Comparison of ENCODE assay signal across 11 cellular contexts in genomic region chr1:154453577-154454352, GRCh38. TPM values are rescaled to one million over a fixed set of nuclear protein-coding genes. Genes with fewer than 3 reads are reported as not detected.
A peak's percentile ranks its signal among the peaks of the same experiment; 100 is the strongest.
DNase-seq lines count a peak whose midpoint lies in the region; ATAC-seq and TF ChIP-seq lines count a peak whose summit lies in the region.
"Had no signal": no experiment of that assay in that cellular context is flagged by ENCODE, and none has a peak within 500 bp of the region (broad histone marks: within the 10 kb centered on the region; RNA-seq: fewer than 3 reads in every experiment).

No MANE protein-coding gene starts in this region.

- ATAC-seq in Right ventricle myocardium superior (ENCODE audit: poor library complexity), result peak; percentile 81
- ATAC-seq in heart right ventricle, result peak; percentile 53 to 84 (median 76)
- peak; percentile 79 for ATAC-seq in aorta (ENCODE audit: low FRiP score)
- no peak for ATAC-seq in HG03571 (IDR thresholded peaks at IDR 0.05; ENCODE audit: unreplicated experiment)

- peaks cover 16% of the 10 kb centered on the region for H3K4me1 ChIP-seq in adipocyte (ENCODE audit: control insufficient read depth, insufficient read depth, low read length)
- H3K4me1 ChIP-seq in heart right ventricle, result peaks cover 3 to 49% (median 11%) of the 10 kb centered on the region in 9 donors
- H3K4me1 ChIP-seq in aorta (ENCODE audit: control insufficient read depth in 1 of 2, insufficient read depth in 2 of 2, low read length in 2 of 2), result peaks cover 0 to 2% of the 10 kb centered on the region in 2 donors
- H3K4me1 ChIP-seq in stomach, result peaks cover 0 to 17% (median 8%) of the 10 kb centered on the region in 4 donors
- H3K4me1 ChIP-seq: prostate gland had no signal

- intact Hi-C loops in Right ventricle myocardium superior (cut with DNase I) (no loop called here), cardiac septum (cut with DNase I) (no loop called here), heart right ventricle (cut with DNase I) (loop anchor here in 2 of 10 donors (10.0 kb wide), 2 partner anchors 99 to 431 kb away; no protein-coding TSS in a partner anchor), aorta (cut with DNase I) (no loop called here), stomach (cut with DNase I; ENCODE audit: low total_unique reads) (no loop called here)

- H3K36me3 ChIP-seq in adipocyte (ENCODE audit: control insufficient read depth, insufficient read depth, low read length, severe bottlenecking) (peaks cover 36% of the 10 kb centered on the region), heart right ventricle (peaks cover 0 to 75% (median 5%) of the 10 kb centered on the region in 9 donors), aorta (ENCODE audit: control insufficient read depth in 1 of 2, insufficient read depth in 2 of 2, low read length in 1 of 2) (no peaks in the 10 kb centered on the region), stomach (peaks cover 31 to 98% (median 97%) of the 10 kb centered on the region in 4 donors)
- H3K36me3 ChIP-seq: prostate gland had no signal

- H3K27me3 ChIP-seq in adipocyte (replicated peaks; ENCODE audit: control insufficient read depth, insufficient read depth, low read length), result no peaks in the 10 kb centered on the region
- no peaks in the 10 kb centered on the region for H3K27me3 ChIP-seq in heart right ventricle
- H3K27me3 ChIP-seq in aorta (ENCODE audit: control insufficient read depth in 1 of 2, insufficient read depth in 2 of 2, low read length in 1 of 2), result no peaks in the 10 kb centered on the region
- H3K27me3 ChIP-seq in stomach, result no peaks in the 10 kb centered on the region

- DNase-seq in Right ventricle myocardium superior (no peak), cardiac septum (ENCODE audit: low spot score) (no peak), adipocyte (ENCODE audit: low read depth) (peak; percentile 50), heart right ventricle (no peak), aorta (no peak), activated gamma-delta T cell treated with Interleukin-2 at 50 U/mL for 16 hours (no peak), stomach (no peak)
- DNase-seq: activated T-cell treated with anti-CD3 and anti-CD28 coated beads, Interleukin-2, amount 50 U/mL, for 24 hours; COR-L47 had no signal

- no peak for TF ChIP-seq POLR2A in stomach (IDR thresholded peaks at IDR 0.05)

- TF ChIP-seq EP300 in stomach (IDR thresholded peaks at IDR 0.05), result no peak

- 56 to 64% methylated on average over 5 of the region's 5 CpGs for WGBS in heart right ventricle, 2 donors
- 50 to 52% methylated on average over 5 of the region's 5 CpGs for WGBS in aorta, 2 donors
- 60 to 65% (median 63%) methylated on average over 5 of the region's 5 CpGs for WGBS in stomach, 5 donors

- H3K9me3 ChIP-seq in adipocyte (ENCODE audit: control insufficient read depth, low read length) (no peaks in the 10 kb centered on the region), heart right ventricle (no peaks in the 10 kb centered on the region), aorta (ENCODE audit: control insufficient read depth, low read length) (no peaks in the 10 kb centered on the region), stomach (no peaks in the 10 kb centered on the region)
- H3K9me3 ChIP-seq: prostate gland had no signal

- H3K4me3 ChIP-seq in adipocyte (ENCODE audit: low read length) (peak overlapping the region; percentile 45), heart right ventricle (no peak overlapping the region), aorta (ENCODE audit: low read length in 2 of 2) (no peak overlapping the region), stomach (no peak overlapping the region)
- H3K4me3 ChIP-seq: prostate gland had no signal

- no peak for TF ChIP-seq CTCF in heart right ventricle (IDR thresholded peaks at IDR 0.05)
- no peak for TF ChIP-seq CTCF in stomach (IDR thresholded peaks at IDR 0.05)

- H3K9ac ChIP-seq in adipocyte (ENCODE audit: low read length), result peak overlapping the region; percentile 47

- H3K27ac ChIP-seq in heart right ventricle, result peak overlapping the region in 5 of 10 donors; percentile 10 to 77 (median 15)
- H3K27ac ChIP-seq in aorta (ENCODE audit: low read depth in 1 of 2, low read length in 2 of 2), result no peak overlapping the region
- peak overlapping the region in 2 of 5 donors; percentile 51 to 58 for H3K27ac ChIP-seq in stomach
- H3K27ac ChIP-seq: prostate gland had no signal

RNA-seq across cellular contexts. Expression of gene TDRD10, which starts 48.3 kb away (rescaled TPM):
- total RNA-seq in Right ventricle myocardium superior (2.5 TPM), cardiac septum (5.0 TPM), heart right ventricle (1 to 10 TPM; 1.1 to 3.8 (median 1.8) TPM), aorta (10 to 100 TPM in 1 of 2 donors, 1 to 10 TPM in 1; 3.8 to 16.5 TPM), stomach (1 to 10 TPM in 2 of 5 donors, under 1 TPM in 1, not detected in 2; 0.18 to 1.7 (median 1.0) TPM)
- polyA plus RNA-seq in heart right ventricle (10 to 100 TPM in 1 of 2 donors, 1 to 10 TPM in 1; 5.5 to 13.3 TPM), aorta (1 to 10 TPM; 1.1 to 2.6 TPM), stomach (1 to 10 TPM in 2 of 3 donors, under 1 TPM in 1; 0.81 to 4.1 (median 2.4) TPM)

RNA-seq across cellular contexts. Expression of gene SHE, which starts 48.4 kb away (rescaled TPM):
- total RNA-seq in Right ventricle myocardium superior (11.0 TPM), cardiac septum (16.8 TPM), heart right ventricle (10 to 100 TPM in 7 of 10 donors, 1 to 10 TPM in 3; 7.9 to 19.6 (median 12.5) TPM), aorta (10 to 100 TPM; 20.2 to 44.1 TPM), stomach (10 to 100 TPM in 2 of 5 donors, 1 to 10 TPM in 2, under 1 TPM in 1; 0.87 to 13.8 (median 4.9) TPM)
- polyA plus RNA-seq in heart right ventricle (10 to 100 TPM; 13.7 to 19.6 TPM), aorta (1 to 10 TPM; 2.9 to 7.0 TPM), stomach (1 to 10 TPM; 2.9 to 5.2 (median 4.0) TPM)

RNA-seq across cellular contexts. Expression of gene IL6R, which starts 48.6 kb away (rescaled TPM):
- total RNA-seq in Right ventricle myocardium superior (10.3 TPM), cardiac septum (5.2 TPM), heart right ventricle (10 to 100 TPM in 5 of 10 donors, 1 to 10 TPM in 5; 6.1 to 16.2 (median 10.0) TPM), aorta (10 to 100 TPM; 16.5 to 18.2 TPM), stomach (10 to 100 TPM; 12.7 to 73.9 (median 37.4) TPM)
- polyA plus RNA-seq in heart right ventricle (1 to 10 TPM; 2.9 to 6.2 TPM), aorta (1 to 10 TPM; 3.6 to 6.6 TPM), stomach (1 to 10 TPM; 1.9 to 4.1 (median 4.0) TPM)
